ENCODE assay signal across 21 cellular contexts in the genomic region with DNA sequence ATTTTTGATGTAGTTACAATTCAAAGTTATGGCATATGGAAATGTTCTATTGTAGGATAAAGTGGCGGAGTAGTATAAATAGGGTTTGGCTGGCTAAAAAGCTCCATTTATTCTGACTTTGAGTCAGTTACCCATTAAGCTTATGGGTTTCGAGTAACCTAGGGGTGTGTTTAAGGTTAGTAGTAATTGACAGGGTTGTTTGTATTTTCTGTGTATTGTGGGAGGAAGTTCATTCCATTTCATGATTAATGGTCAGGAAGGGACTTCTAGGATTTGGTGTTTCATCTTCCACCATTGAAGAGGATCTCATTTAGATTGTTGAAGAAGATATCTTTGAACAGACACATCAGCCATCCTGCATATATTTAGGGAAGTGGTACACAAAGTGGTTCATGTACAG.
"Had no signal": no experiment of that assay in that cellular context is flagged by ENCODE, and none has a peak within 500 bp of the region (broad histone marks: within the 10 kb centered on the region; RNA-seq: fewer than 3 reads in every experiment).

No MANE protein-coding gene starts in this region.

- ATAC-seq: activated CD4-positive, CD25-positive, alpha-beta regulatory T cell treated with anti-CD3 and anti-CD28 coated beads, Interleukin-2, amount 50 U/mL, for 24 hours; left cardiac atrium; left ventricle myocardium superior; sciatic nerve; stimulated activated effector memory CD8-positive, alpha-beta T cell treated with anti-CD3 and anti-CD28 coated beads, Interleukin-12 subunit alpha, Interleukin-12 subunit beta, amount 100 ng/mL, for 72 hours had no signal

- DNase-seq: activated CD4-positive, alpha-beta memory T cell treated with anti-CD3 and anti-CD28 coated beads for 36 hours; activated CD4-positive, alpha-beta T cell treated with anti-CD3 and anti-CD28 coated beads for 48 hours; activated CD8-positive, alpha-beta memory T cell treated with anti-CD3 and anti-CD28 coated beads, Interleukin-2, amount 50 U/mL, for 4 hours; activated gamma-delta T cell; activated naive CD4-positive, alpha-beta T cell treated with anti-CD3 and anti-CD28 coated beads, Interleukin-2, amount 10 ng/mL, durations not matched to agents 7 days and 5 days; activated naive CD8-positive, alpha-beta T cell treated with anti-CD3 and anti-CD28 coated beads, Interleukin-2, amount 10 ng/mL, durations not matched to agents 7 days and 5 days; activated T-cell treated with anti-CD3 and anti-CD28 coated beads, Interleukin-2, amount 50 U/mL, for 1 hour; brain microvascular endothelial cell; central memory CD4-positive, alpha-beta T cell; foreskin melanocyte; islet precursor cell; left cardiac atrium; left ventricle myocardium superior; retina; small intestine; stimulated activated CD4-positive, alpha-beta T cell treated with anti-CD3 and anti-CD28 coated beads, Interleukin-4, amount 100 ng/mL, for 24 hours; T-helper 9 cell; uterus had no signal
